Comparison of ENCODE assay signal across 10 cellular contexts in the genomic region with DNA sequence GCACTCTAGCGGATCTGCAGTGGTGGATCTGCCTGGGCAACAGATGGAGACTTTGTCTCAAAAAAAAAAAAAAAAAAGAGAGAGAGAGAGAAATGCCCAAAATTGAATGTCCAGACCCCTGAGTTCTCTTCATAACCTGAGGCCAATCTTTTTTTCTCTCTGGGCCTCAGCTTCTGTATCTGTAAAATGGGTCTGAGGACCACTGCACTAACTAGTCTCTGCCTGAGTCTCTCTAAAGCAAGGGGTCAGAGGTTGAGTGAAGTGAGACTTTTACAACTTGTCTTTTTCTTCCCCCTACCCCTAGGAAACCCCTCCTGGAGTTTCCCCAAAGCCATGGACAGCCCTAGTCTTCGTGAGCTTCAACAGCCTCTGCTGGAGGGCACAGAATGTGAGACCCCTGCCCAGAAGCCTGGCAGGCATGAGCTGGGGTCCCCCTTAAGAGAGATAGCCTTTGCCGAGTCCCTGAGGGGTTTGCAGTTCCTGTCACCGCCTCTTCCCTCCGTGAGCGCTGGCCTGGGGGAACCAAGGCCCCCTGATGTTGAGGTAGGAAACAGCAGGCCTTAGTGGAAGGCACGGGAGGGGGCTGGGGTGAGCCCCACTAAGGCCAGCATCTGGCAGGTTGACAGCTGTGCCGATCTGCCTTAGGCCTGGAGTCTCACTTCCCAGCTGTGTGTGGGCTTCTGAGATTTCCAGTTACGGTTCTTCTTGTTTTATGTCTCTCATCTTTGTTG. TPM values are rescaled to one million over a fixed set of nuclear protein-coding genes. Genes with fewer than 3 reads are reported as not detected.
DNase-seq lines count a peak whose midpoint lies in the region; ATAC-seq and TF ChIP-seq lines count a peak whose summit lies in the region.
"Had no signal": no experiment of that assay in that cellular context is flagged by ENCODE, and none has a peak within 500 bp of the region (broad histone marks: within the 10 kb centered on the region; RNA-seq: fewer than 3 reads in every experiment).

No MANE protein-coding gene starts in this region.

- peaks cover 14% of the 10 kb centered on the region for H3K4me1 Mint-ChIP-seq in activated T-cell treated with anti-CD3 and anti-CD28 coated beads, Interleukin-2, amount 50 U/mL, for 24 hours (ENCODE audit: low read depth)

- no peaks in the 10 kb centered on the region for H3K27me3 Mint-ChIP-seq in activated T-cell treated with anti-CD3 and anti-CD28 coated beads, Interleukin-2, amount 50 U/mL, for 24 hours

- H3K4me3 ChIP-seq in left ventricle myocardium inferior = no peak overlapping the region

- no peaks in the 10 kb centered on the region for H3K27me3 ChIP-seq in left ventricle myocardium inferior (ENCODE audit: low read depth)

- H3K4me3 Mint-ChIP-seq in activated T-cell treated with anti-CD3 and anti-CD28 coated beads, Interleukin-2, amount 50 U/mL, for 24 hours = no peak overlapping the region

- ATAC-seq in HG03175 (IDR thresholded peaks at IDR 0.05; ENCODE audit: unreplicated experiment) = peak; percentile 53
- ATAC-seq in stimulated activated naive CD8-positive, alpha-beta T cell treated with anti-CD3 and anti-CD28 coated beads, Interleukin-15, Interleukin-2, amounts not matched to agents 100 U/mL and 50 U/mL, for 24 hours = peak; percentile 33
- no peak for ATAC-seq in omental fat pad (ENCODE audit: low FRiP score)

- no peak for DNase-seq in activated T-cell treated with anti-CD3 and anti-CD28 coated beads, Interleukin-2, amount 50 U/mL, for 24 hours
- DNase-seq in activated T-cell treated with anti-CD3 and anti-CD28 coated beads for 4 hours (no peak), omental fat pad (ENCODE audit: low spot score) (no peak), left ventricle myocardium inferior (no peak), activated gamma-delta T cell treated with Interleukin-2 at 50 U/mL for 16 hours (no peak)
- DNase-seq in effector CD8-positive, alpha-beta T cell (lab: John Stamatoyannopoulos, UW) = peak; percentile 19
- DNase-seq in stimulated activated naive CD8-positive, alpha-beta T cell treated with anti-CD3 and anti-CD28 coated beads, Interleukin-15, Interleukin-2, amounts not matched to agents 100 U/mL and 50 U/mL, for 24 hours = peak; percentile 31
- DNase-seq: NCI-H510A treated with DMSO at 0.1 percent for 48 hours had no signal

- H3K9me3 Mint-ChIP-seq in activated T-cell treated with anti-CD3 and anti-CD28 coated beads, Interleukin-2, amount 50 U/mL, for 24 hours = no peaks in the 10 kb centered on the region

- peaks cover 34% of the 10 kb centered on the region for H3K4me1 ChIP-seq in left ventricle myocardium inferior

- intact Hi-C loops in left ventricle myocardium inferior (cut with micrococcal nuclease) = no loop called here

- peaks cover 3% of the 10 kb centered on the region for H3K36me3 ChIP-seq in left ventricle myocardium inferior

- peak overlapping the region; percentile 5 for H3K27ac Mint-ChIP-seq in activated T-cell treated with anti-CD3 and anti-CD28 coated beads, Interleukin-2, amount 50 U/mL, for 24 hours

- H3K27ac ChIP-seq in left ventricle myocardium inferior (replicated peaks) = no peak overlapping the region
- H3K27ac ChIP-seq: parathyroid adenoma had no signal

- H3K36me3 Mint-ChIP-seq in activated T-cell treated with anti-CD3 and anti-CD28 coated beads, Interleukin-2, amount 50 U/mL, for 24 hours (ENCODE audit: low read depth) = peaks cover 7% of the 10 kb centered on the region

- no peaks in the 10 kb centered on the region for H3K9me3 ChIP-seq in left ventricle myocardium inferior (replicated peaks)

- TF ChIP-seq CTCF in omental fat pad (IDR thresholded peaks at IDR 0.05) (no peak), left ventricle myocardium inferior (IDR thresholded peaks at IDR 0.05; ENCODE audit: borderline replicate concordance) (no peak)

RNA-seq across cellular contexts. Expression of a gene that starts 1.8 kb away (rescaled TPM):
- 10 to 100 TPM; 12.4 to 44.3 (median 14.2) TPM for total RNA-seq in omental fat pad
- 2.8 TPM for total RNA-seq in left ventricle myocardium inferior

RNA-seq across cellular contexts. Expression of a gene that starts 14.2 kb away (rescaled TPM):
- total RNA-seq in omental fat pad = 1 to 10 TPM; 3.3 to 6.8 (median 5.1) TPM
- total RNA-seq in left ventricle myocardium inferior = 2.5 TPM

RNA-seq across cellular contexts. Expression of a gene that starts 19.0 kb away (rescaled TPM):
- 10 to 100 TPM; 13.2 to 17.3 (median 15.7) TPM for total RNA-seq in omental fat pad
- 17.4 TPM for total RNA-seq in left ventricle myocardium inferior

RNA-seq across cellular contexts. Expression of a gene that starts 19.5 kb away (rescaled TPM):
- total RNA-seq in omental fat pad (10 to 100 TPM; 30.3 to 47.0 (median 39.1) TPM), left ventricle myocardium inferior (51.0 TPM)

RNA-seq across cellular contexts. Expression of a gene that starts 24.4 kb away (rescaled TPM):
- total RNA-seq in omental fat pad = 10 to 100 TPM; 17.6 to 43.0 (median 25.2) TPM
- total RNA-seq in left ventricle myocardium inferior = 14.9 TPM

Comparison
In these comparisons a context has a peak if more than half of its experiments do, and no peak if none do; other contexts are left out.
1. DNase-seq: peak in effector CD8-positive, alpha-beta T cell (single experiment) and stimulated activated naive CD8-positive, alpha-beta T cell treated with anti-CD3 and anti-CD28 coated beads, Interleukin-15, Interleukin-2, amounts not matched to agents 100 U/mL and 50 U/mL, for 24 hours (single experiment); none in activated T-cell treated with anti-CD3 and anti-CD28 coated beads, Interleukin-2, amount 50 U/mL, for 24 hours (single experiment), activated T-cell treated with anti-CD3 and anti-CD28 coated beads for 4 hours (single experiment), omental fat pad (single experiment), left ventricle myocardium inferior (single experiment) and activated gamma-delta T cell treated with Interleukin-2 at 50 U/mL for 16 hours (single experiment).